In genomic region chr12:105823810-105824209, GRCh38 we compare ENCODE assay signal across 27 cellular contexts.
"Had no signal": no experiment of that assay in that cellular context is flagged by ENCODE, and none has a peak within 500 bp of the region (broad histone marks: within the 10 kb centered on the region; RNA-seq: fewer than 3 reads in every experiment).

No MANE protein-coding gene starts in this region.

- H3K4me3 Mint-ChIP-seq: activated CD4-positive, alpha-beta T cell treated with anti-CD3 and anti-CD28 coated beads, Interleukin-2, amount 10 ng/mL, durations not matched to agents 24 days and 14 days; activated CD8-positive, alpha-beta T cell treated with anti-CD3 and anti-CD28 coated beads, Interleukin-2, amount 10 ng/mL, durations not matched to agents 7 days and 5 days; activated naive CD4-positive, alpha-beta T cell treated with anti-CD3 and anti-CD28 coated beads for 36 hours; activated T-cell treated with anti-CD3 and anti-CD28 coated beads, Interleukin-2, amount 50 U/mL, for 24 hours; brain; T-helper 1 cell treated with Interleukin-12 subunit alpha and Interleukin-12 subunit beta and Interleukin-4 antibody, amounts not matched to agents 30 μg/mL and 1 μg/mL, for 36 hours; T-helper 2 cell treated with Interferon-gamma antibody and Interleukin-4, amounts not matched to agents 5 μg/mL and 100 μg/mL, for 36 hours had no signal

- DNase-seq: activated CD4-positive, alpha-beta T cell treated with anti-CD3 and anti-CD28 coated beads, Interleukin-2, amount 10 ng/mL, durations not matched to agents 24 days and 14 days; activated CD4-positive, alpha-beta T cell treated with anti-CD3 and anti-CD28 coated beads, Interleukin-2, amount 50 U/mL, for 4 hours; activated CD8-positive, alpha-beta T cell treated with anti-CD3 and anti-CD28 coated beads, Interleukin-2, amount 10 ng/mL, durations not matched to agents 7 days and 5 days; activated gamma-delta T cell treated with Interleukin-2 at 50 U/mL for 16 hours; activated naive CD4-positive, alpha-beta T cell treated with anti-CD3 and anti-CD28 coated beads for 36 hours; activated T-cell treated with anti-CD3 and anti-CD28 coated beads, Interleukin-2, amount 50 U/mL, for 24 hours; adrenal gland; anterior cingulate cortex; caudate nucleus; cerebellar nuclear complex; MM.1S; MV-4-11; NCI-H1092; NCI-H1436 treated with DMSO at 0.1 percent for 48 hours; NCI-H1694 treated with DMSO at 0.1 percent for 48 hours; NCI-H2029; NCI-H2107; NCI-H2171; NCI-H446; NCI-H524; OCI-M1; Right ventricle myocardium superior had no signal

- H3K9me3 ChIP-seq: adrenal gland had no signal

- H3K27ac ChIP-seq: adrenal gland, KMS-11 had no signal

- H3K27me3 Mint-ChIP-seq: activated CD4-positive, alpha-beta T cell treated with anti-CD3 and anti-CD28 coated beads, Interleukin-2, amount 10 ng/mL, durations not matched to agents 24 days and 14 days; activated T-cell treated with anti-CD3 and anti-CD28 coated beads, Interleukin-2, amount 50 U/mL, for 24 hours had no signal

- H3K4me3 ChIP-seq: adrenal gland had no signal

- H3K36me3 ChIP-seq: adrenal gland had no signal

- H3K4me1 Mint-ChIP-seq: activated CD4-positive, alpha-beta T cell treated with anti-CD3 and anti-CD28 coated beads, Interleukin-2, amount 10 ng/mL, durations not matched to agents 24 days and 14 days had no signal

- H3K27me3 ChIP-seq: adrenal gland had no signal

- ATAC-seq: activated CD8-positive, alpha-beta T cell treated with anti-CD3 and anti-CD28 coated beads, Interleukin-2, amount 10 ng/mL, durations not matched to agents 7 days and 5 days; activated naive CD4-positive, alpha-beta T cell treated with anti-CD3 and anti-CD28 coated beads, Interleukin-2, amount 50 U/mL, for 72 hours had no signal

- H3K36me3 Mint-ChIP-seq: activated naive CD4-positive, alpha-beta T cell treated with anti-CD3 and anti-CD28 coated beads, Interleukin-2, amount 50 U/mL, for 72 hours; brain had no signal

- H3K9me3 Mint-ChIP-seq: activated naive CD4-positive, alpha-beta T cell treated with anti-CD3 and anti-CD28 coated beads for 36 hours; T-helper 1 cell treated with Interleukin-12 subunit alpha and Interleukin-12 subunit beta and Interleukin-4 antibody, amounts not matched to agents 30 μg/mL and 1 μg/mL, for 36 hours; T-helper 2 cell treated with Interferon-gamma antibody and Interleukin-4, amounts not matched to agents 5 μg/mL and 100 μg/mL, for 36 hours had no signal

- H3K27ac Mint-ChIP-seq: activated CD4-positive, alpha-beta T cell treated with anti-CD3 and anti-CD28 coated beads, Interleukin-2, amount 10 ng/mL, durations not matched to agents 24 days and 14 days; activated CD8-positive, alpha-beta T cell treated with anti-CD3 and anti-CD28 coated beads, Interleukin-2, amount 10 ng/mL, durations not matched to agents 7 days and 5 days; activated naive CD4-positive, alpha-beta T cell treated with anti-CD3 and anti-CD28 coated beads for 36 hours; activated naive CD4-positive, alpha-beta T cell treated with anti-CD3 and anti-CD28 coated beads, Interleukin-2, amount 50 U/mL, for 72 hours; activated T-cell treated with anti-CD3 and anti-CD28 coated beads, Interleukin-2, amount 50 U/mL, for 24 hours; brain; T-helper 1 cell treated with Interleukin-12 subunit alpha and Interleukin-12 subunit beta and Interleukin-4 antibody, amounts not matched to agents 30 μg/mL and 1 μg/mL, for 36 hours; T-helper 2 cell treated with Interferon-gamma antibody and Interleukin-4, amounts not matched to agents 5 μg/mL and 100 μg/mL, for 36 hours had no signal
